In the genomic region with DNA sequence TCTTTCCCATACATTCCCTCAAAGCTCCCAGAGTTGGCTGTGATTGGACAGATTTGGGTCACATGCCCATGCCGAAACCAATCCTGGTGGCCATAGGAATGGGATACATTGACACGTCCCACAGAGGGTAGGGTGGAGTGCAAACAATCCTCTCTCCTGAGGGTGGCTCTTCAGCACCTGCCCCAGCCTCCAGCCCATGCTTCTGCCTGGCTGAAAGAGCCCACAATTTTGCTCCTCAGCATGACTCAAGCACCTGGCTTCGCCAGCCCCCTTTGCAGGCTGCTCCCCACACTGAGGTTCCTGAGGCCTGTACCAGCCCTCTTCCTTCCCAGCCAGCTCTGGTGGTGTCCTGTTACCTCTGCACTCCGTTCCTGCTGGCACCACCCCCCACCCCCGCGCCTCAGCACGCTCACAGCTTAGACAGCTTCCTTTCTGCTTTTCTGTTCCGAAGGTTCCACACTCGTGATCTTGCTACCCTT, we compare ENCODE assay signal across 10 cellular contexts.
A peak's percentile ranks its signal among the peaks of the same experiment; 100 is the strongest.
DNase-seq lines count a peak whose midpoint lies in the region; ATAC-seq and TF ChIP-seq lines count a peak whose summit lies in the region.
"Had no signal": no experiment of that assay in that cellular context is flagged by ENCODE, and none has a peak within 500 bp of the region (broad histone marks: within the 10 kb centered on the region; RNA-seq: fewer than 3 reads in every experiment).

No MANE protein-coding gene starts in this region.

- CTCF ChIA-PET in A673 (lab: Charles Lee) = no interaction called here
- CTCF ChIA-PET in Panc1 (lab: Charles Lee) = no interaction called here

- no peak overlapping the region for H3K4me3 ChIP-seq in A673 (ENCODE audit: low read depth, low read length, poor library complexity, severe bottlenecking)
- H3K4me3 ChIP-seq in Panc1 (ENCODE audit: low read depth in 2 of 2, low read length in 2 of 2) = no peak overlapping the region
- no peak overlapping the region for H3K4me3 ChIP-seq in brain microvascular endothelial cell (ENCODE audit: low read depth, low read length)
- H3K4me3 ChIP-seq: heart right ventricle had no signal

- ATAC-seq in Panc1 = 0 out of 2 replicates have a peak, but pooled peaks have one; percentile 13
- no peak for ATAC-seq in GM21576 (IDR thresholded peaks at IDR 0.05; ENCODE audit: unreplicated experiment)
- ATAC-seq: heart right ventricle had no signal

- DNase-seq in A673 (ENCODE audit: low spot score) = peak; percentile 41
- peak; percentile 41 for DNase-seq in COLO668 (lab: John Stamatoyannopoulos, UW; ENCODE audit: unreplicated experiment)
- no peak for DNase-seq in Panc1 (ENCODE audit: low read depth, low spot score)
- peak; percentile 47 for DNase-seq in iPS DF 19.7 (ENCODE audit: low read depth, low spot score)
- DNase-seq in effector CD4-positive, alpha-beta T cell = no peak
- no peak for DNase-seq in brain microvascular endothelial cell
- DNase-seq in activated naive CD4-positive, alpha-beta T cell treated with Interleukin-2 at 50 U/mL for 16 hours = no peak
- DNase-seq: heart right ventricle had no signal

- H3K9me3 ChIP-seq in A673 (ENCODE audit: low read depth, low read length, poor library complexity, severe bottlenecking) (no peaks in the 10 kb centered on the region), Panc1 (ENCODE audit: control insufficient read depth, insufficient read depth, low read depth, low read length) (no peaks in the 10 kb centered on the region)
- H3K9me3 ChIP-seq: heart right ventricle had no signal

- POLR2A ChIA-PET in A673 (lab: Charles Lee; ENCODE audit: low non-redundant PET) (no interaction called here), Panc1 (lab: Charles Lee) (no interaction called here)

- H3K27me3 ChIP-seq in A673 (replicated peaks; ENCODE audit: insufficient read depth, low read depth, low read length, poor library complexity) (no peaks in the 10 kb centered on the region), Panc1 (ENCODE audit: control insufficient read depth, insufficient read depth, low read length) (no peaks in the 10 kb centered on the region), brain microvascular endothelial cell (replicated peaks) (no peaks in the 10 kb centered on the region)

- TF ChIP-seq CTCF in A673 (conservative IDR thresholded peaks at IDR 0.05; ENCODE audit: low read depth, low read length) (no peak), Panc1 (IDR thresholded peaks at IDR 0.05) (no peak), brain microvascular endothelial cell (IDR thresholded peaks at IDR 0.05; ENCODE audit: low read depth, low read length, missing control alignments) (no peak)

- H3K36me3 ChIP-seq in A673 (ENCODE audit: insufficient read depth, low read length, poor library complexity, severe bottlenecking) = no peaks in the 10 kb centered on the region
- no peaks in the 10 kb centered on the region for H3K36me3 ChIP-seq in Panc1 (ENCODE audit: control insufficient read depth, insufficient read depth, low read length)
- H3K36me3 ChIP-seq in brain microvascular endothelial cell (replicated peaks) = no peaks in the 10 kb centered on the region
- H3K36me3 ChIP-seq: heart right ventricle had no signal

- H3K4me1 ChIP-seq in A673 (ENCODE audit: insufficient read depth, low read length, poor library complexity, severe bottlenecking) (peaks cover 5% of the 10 kb centered on the region), Panc1 (ENCODE audit: control insufficient read depth, insufficient read depth, low read length) (no peaks in the 10 kb centered on the region)
- H3K4me1 ChIP-seq: heart right ventricle had no signal

- BruUV-seq in A673 (replicated peaks; lab: Mats Ljungman, UMichigan) = no TSS peak
- BruUV-seq in Panc1 (replicated peaks; lab: Mats Ljungman, UMichigan) = no TSS peak

- in situ Hi-C loops in Panc1 (cut with HindIII; ENCODE audit: low pct_unique_long_range_greater_than_20kb, low sequenced_read_pairs) (no loop called here), brain microvascular endothelial cell (cut with HindIII; ENCODE audit: low pct_ligation_motif_present, low sequenced_read_pairs) (no loop called here)

- H3K27ac ChIP-seq in A673 (ENCODE audit: low read depth, low read length, poor library complexity, severe bottlenecking) (no peak overlapping the region), Panc1 (ENCODE audit: low read length) (no peak overlapping the region), brain microvascular endothelial cell (no peak overlapping the region)
- H3K27ac ChIP-seq: heart right ventricle, KMS-11 had no signal

- intact Hi-C loops in A673 (cut with micrococcal nuclease; ENCODE audit: unreplicated experiment) = no loop called here
- intact Hi-C loops in Panc1 (cut with micrococcal nuclease; ENCODE audit: unreplicated experiment) = no loop called here

Comparison
In these comparisons a context has a peak if more than half of its experiments do, and no peak if none do; other contexts are left out.
1. DNase-seq: peak in A673 (single experiment), COLO668 (single experiment) and iPS DF 19.7 (single experiment); none in Panc1 (single experiment), effector CD4-positive, alpha-beta T cell (single experiment), brain microvascular endothelial cell (single experiment) and activated naive CD4-positive, alpha-beta T cell treated with Interleukin-2 at 50 U/mL for 16 hours (single experiment).